In the genomic region with DNA sequence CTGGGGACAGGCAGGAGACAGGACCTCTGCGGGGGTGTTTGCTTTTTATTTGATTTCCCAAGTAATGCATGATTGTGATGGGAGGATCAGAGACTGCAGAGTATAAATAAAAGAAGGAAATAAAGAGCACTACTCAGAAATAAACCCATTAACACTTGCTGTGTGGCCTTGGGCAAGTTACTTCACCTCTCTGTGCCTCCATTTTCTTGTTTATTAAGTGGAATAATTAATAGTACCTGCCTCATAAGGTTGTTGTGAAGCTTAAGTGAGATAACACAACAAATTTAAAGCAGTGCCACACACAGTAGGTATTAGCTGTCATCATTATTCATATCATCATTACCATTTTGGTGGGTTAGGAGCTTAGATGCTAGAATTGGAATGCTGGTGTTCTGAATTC, we compare ENCODE assay signal across 21 cellular contexts.
"Had no signal": no experiment of that assay in that cellular context is flagged by ENCODE, and none has a peak within 500 bp of the region (broad histone marks: within the 10 kb centered on the region; RNA-seq: fewer than 3 reads in every experiment).

No MANE protein-coding gene starts in this region.

- H3K36me3 ChIP-seq: neural progenitor cell had no signal

- H3K4me2 ChIP-seq: neural progenitor cell had no signal

- H3K9me3 ChIP-seq: esophagus squamous epithelium, lower lobe of right lung, suprapubic skin, upper lobe of left lung had no signal

- FAIRE-seq: keratinocyte had no signal

- H3K27ac ChIP-seq: left ventricle myocardium inferior, lower lobe of right lung, neural progenitor cell, sigmoid colon, suprapubic skin had no signal

- DNase-seq: dermis blood vessel endothelial cell; esophagus squamous epithelium; foreskin fibroblast; immature natural killer cell; left cardiac atrium; left ventricle myocardium inferior; lower lobe of right lung; mesenchymal stem cell; midbrain; occipital lobe; stimulated activated CD4-positive, alpha-beta T cell treated with anti-CD3 and anti-CD28 coated beads, Interleukin-12 subunit alpha, Interleukin-12 subunit beta, amount 100 ng/mL, for 4 hours; stimulated activated CD4-positive, alpha-beta T cell treated with anti-CD3 and anti-CD28 coated beads, Interleukin-2, amount 100 ng/mL, for 48 hours; stimulated activated naive CD4-positive, alpha-beta T cell treated with Interleukin-2 at 50 U/mL for 16 hours; tibial artery; upper lobe of left lung had no signal

- H3K27me3 ChIP-seq: esophagus squamous epithelium, sigmoid colon, suprapubic skin, tibial artery, upper lobe of left lung had no signal

- ATAC-seq: lower lobe of right lung; natural killer cell treated with Interleukin-12 subunit alpha and Interleukin-12 subunit beta and Interleukin-15 and Interleukin-18, amount 100 ng/mL, for 72 hours had no signal

- H3K9ac ChIP-seq: neural progenitor cell had no signal

- H3K4me3 ChIP-seq: esophagus squamous epithelium, left ventricle myocardium inferior, lower lobe of right lung, neural progenitor cell, sigmoid colon, skin epidermis, suprapubic skin, tibial artery, upper lobe of left lung had no signal
